In genomic region chr3:123595396-123595795, GRCh38 we compare ENCODE assay signal across 20 cellular contexts.
"Had no signal": no experiment of that assay in that cellular context is flagged by ENCODE, and none has a peak within 500 bp of the region (broad histone marks: within the 10 kb centered on the region; RNA-seq: fewer than 3 reads in every experiment).

No MANE protein-coding gene starts in this region.

- H3K4me3 ChIP-seq: body of pancreas, left ventricle myocardium inferior, stomach, suprapubic skin, vagina had no signal

- H3K4me1 ChIP-seq: body of pancreas, suprapubic skin, vagina had no signal

- H3K27ac ChIP-seq: body of pancreas, left ventricle myocardium inferior, neutrophil, stomach, suprapubic skin, vagina had no signal

- DNase-seq: activated CD4-positive, alpha-beta T cell treated with anti-CD3 and anti-CD28 coated beads, Interleukin-2, amount 10 ng/mL, durations not matched to agents 24 days and 14 days; activated CD8-positive, alpha-beta memory T cell treated with anti-CD3 and anti-CD28 coated beads, Interleukin-2, amount 10 ng/mL, durations not matched to agents 7 days and 5 days; activated CD8-positive, alpha-beta T cell treated with anti-CD3 and anti-CD28 coated beads for 36 hours; activated gamma-delta T cell; activated T-cell treated with anti-CD3 and anti-CD28 coated beads for 4 hours; anterior cingulate cortex; body of pancreas; effector CD8-positive, alpha-beta T cell; foreskin melanocyte; kidney glomerular epithelial cell; left ventricle myocardium inferior; small intestine; stimulated activated CD4-positive, alpha-beta T cell treated with anti-CD3 and anti-CD28 coated beads, Interleukin-2, amount 100 ng/mL, for 24 hours; stomach; T-helper 17 cell had no signal

- FAIRE-seq: small intestine had no signal

- H3K9me3 ChIP-seq: neutrophil, vagina had no signal

- ATAC-seq: activated CD8-positive, alpha-beta memory T cell treated with anti-CD3 and anti-CD28 coated beads, Interleukin-2, amount 10 ng/mL, durations not matched to agents 7 days and 5 days; activated CD8-positive, alpha-beta T cell treated with anti-CD3 and anti-CD28 coated beads for 36 hours; body of pancreas; sciatic nerve; stimulated activated effector memory CD8-positive, alpha-beta T cell treated with anti-CD3 and anti-CD28 coated beads, Interleukin-12 subunit alpha, Interleukin-12 subunit beta, amount 100 ng/mL, for 72 hours; T-helper 17 cell had no signal

- H3K36me3 ChIP-seq: neutrophil, suprapubic skin, vagina had no signal
